In the genomic region with DNA sequence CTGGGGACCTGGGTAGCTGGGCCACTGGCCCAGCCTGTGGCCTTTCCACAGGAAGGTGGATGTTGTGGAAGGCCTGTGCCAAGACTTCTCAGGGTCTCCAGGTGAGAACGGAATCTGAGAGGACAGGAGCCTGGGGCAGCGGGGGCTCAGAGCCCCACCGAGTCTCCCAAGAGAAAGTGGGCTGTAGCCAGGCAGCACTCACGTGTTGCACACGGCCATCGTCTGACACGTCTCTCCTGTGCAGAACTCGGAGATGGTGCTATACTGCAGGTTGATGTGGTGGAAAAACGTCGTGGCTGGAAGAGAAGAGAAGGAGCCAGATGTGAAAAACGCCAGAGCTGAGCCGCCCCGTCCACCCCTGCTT, we compare ENCODE assay signal across 1 cellular context.
TF ChIP-seq lines count a peak whose summit lies in the region.

No MANE protein-coding gene starts in this region.

TF ChIP-seq in WTC11, 78 proteins besides CTCF, POLR2A, EP300 and RAD21 (continued from another document):
- TF ChIP-seq CREB1 (CRISPR knock-in tag; IDR thresholded peaks at IDR 0.05) = no peak
- TF ChIP-seq, protein P1, sequence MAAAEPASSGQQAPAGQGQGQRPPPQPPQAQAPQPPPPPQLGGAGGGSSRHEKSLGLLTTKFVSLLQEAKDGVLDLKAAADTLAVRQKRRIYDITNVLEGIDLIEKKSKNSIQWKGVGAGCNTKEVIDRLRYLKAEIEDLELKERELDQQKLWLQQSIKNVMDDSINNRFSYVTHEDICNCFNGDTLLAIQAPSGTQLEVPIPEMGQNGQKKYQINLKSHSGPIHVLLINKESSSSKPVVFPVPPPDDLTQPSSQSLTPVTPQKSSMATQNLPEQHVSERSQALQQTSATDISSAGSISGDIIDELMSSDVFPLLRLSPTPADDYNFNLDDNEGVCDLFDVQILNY (CRISPR knock-in tag; IDR thresholded peaks at IDR 0.05) = no peak
- TF ChIP-seq PREB (CRISPR knock-in tag; IDR thresholded peaks at IDR 0.05; ENCODE audit: borderline replicate concordance) = no peak
